10 cellular contexts compared by ENCODE assay signal in the genomic region with DNA sequence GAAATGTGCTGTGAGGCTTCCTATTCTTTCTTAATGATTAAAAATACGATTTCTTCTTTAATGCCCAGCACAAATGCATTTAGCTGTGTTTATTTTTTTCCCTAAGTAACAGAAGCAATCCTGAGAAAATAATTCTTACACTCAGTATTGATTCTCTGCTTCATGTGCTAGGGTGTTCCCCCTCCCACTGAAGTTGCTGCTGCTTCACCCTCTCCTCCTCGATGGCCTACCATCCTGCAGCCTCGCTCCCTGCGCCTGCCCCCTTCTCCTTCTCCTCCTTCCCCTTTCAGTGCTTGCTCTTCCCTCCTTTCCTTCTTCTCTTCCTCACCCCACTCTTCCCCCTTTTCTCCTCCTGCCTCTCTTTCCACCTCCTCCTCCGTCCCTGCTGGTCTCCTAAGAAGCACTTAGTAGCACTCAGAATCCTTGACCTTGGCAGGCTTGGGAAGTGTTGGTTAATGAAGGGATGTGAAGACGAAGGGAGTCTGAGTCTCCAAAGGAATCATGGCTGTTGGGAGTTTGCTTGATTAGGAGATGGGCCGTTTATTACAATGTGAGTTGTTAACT.
DNase-seq lines count a peak whose midpoint lies in the region; ATAC-seq and TF ChIP-seq lines count a peak whose summit lies in the region.
"Had no signal": no experiment of that assay in that cellular context is flagged by ENCODE, and none has a peak within 500 bp of the region (broad histone marks: within the 10 kb centered on the region; RNA-seq: fewer than 3 reads in every experiment).

No MANE protein-coding gene starts in this region.

- H3K27ac Mint-ChIP-seq in activated CD8-positive, alpha-beta memory T cell treated with anti-CD3 and anti-CD28 coated beads, Interleukin-2, amount 10 ng/mL, durations not matched to agents 7 days and 5 days = peak overlapping the region; percentile 86
- no peak overlapping the region for H3K27ac Mint-ChIP-seq in Caco-2 (ENCODE audit: unreplicated experiment)

- peaks cover 7% of the 10 kb centered on the region for H3K36me3 Mint-ChIP-seq in activated CD8-positive, alpha-beta memory T cell treated with anti-CD3 and anti-CD28 coated beads, Interleukin-2, amount 10 ng/mL, durations not matched to agents 7 days and 5 days
- peaks cover 6% of the 10 kb centered on the region for H3K36me3 Mint-ChIP-seq in Caco-2 (ENCODE audit: insufficient read depth, unreplicated experiment)

- peak overlapping the region; percentile 25; the same call in 1 of the 2 replicates for H3K9ac ChIP-seq in iPS-20b (ENCODE audit: low read depth, low read length)

- BruUV-seq in Caco-2 (replicated peaks; lab: Mats Ljungman, UMichigan) = no TSS peak

- POLR2A ChIA-PET in Caco-2 (lab: Charles Lee) = no interaction called here

- H3K4me3 ChIP-seq in WERI-Rb-1 (ENCODE audit: low read depth, low read length) (no peak overlapping the region), iPS-20b (ENCODE audit: low read length) (no peak overlapping the region), stomach (no peak overlapping the region), Caco-2 (ENCODE audit: low read depth, low read length) (no peak overlapping the region)
- H3K4me3 ChIP-seq: testis had no signal

- peak overlapping the region; percentile 70 for H3K4me3 Mint-ChIP-seq in activated CD8-positive, alpha-beta memory T cell treated with anti-CD3 and anti-CD28 coated beads, Interleukin-2, amount 10 ng/mL, durations not matched to agents 7 days and 5 days
- no peak overlapping the region for H3K4me3 Mint-ChIP-seq in Caco-2 (ENCODE audit: unreplicated experiment)

- H3K27ac ChIP-seq in WERI-Rb-1 (peak overlapping the region; percentile 52), iPS-20b (ENCODE audit: low read length) (peak overlapping the region; percentile 49), stomach (peak overlapping the region in 3 of 5 donors; percentile 13 to 58 (median 46))
- H3K27ac ChIP-seq: testis had no signal

- TF ChIP-seq POLR2A in stomach (IDR thresholded peaks at IDR 0.05) (no peak), erythroblast (IDR thresholded peaks at IDR 0.05; ENCODE audit: low read length) (no peak)

- no peak for TF ChIP-seq EP300 in stomach (IDR thresholded peaks at IDR 0.05)

- no peak for ATAC-seq in activated CD8-positive, alpha-beta memory T cell treated with anti-CD3 and anti-CD28 coated beads, Interleukin-2, amount 10 ng/mL, durations not matched to agents 7 days and 5 days
- no peak for ATAC-seq in GM21526 (IDR thresholded peaks at IDR 0.05; ENCODE audit: low FRiP score, unreplicated experiment)

- CTCF ChIA-PET in activated CD8-positive, alpha-beta memory T cell treated with anti-CD3 and anti-CD28 coated beads, Interleukin-2, amount 10 ng/mL, durations not matched to agents 7 days and 5 days (lab: Charles Lee) = no interaction called here
- CTCF ChIA-PET in Caco-2 (lab: Charles Lee) = no interaction called here

- TF ChIP-seq CTCF in WERI-Rb-1 (IDR thresholded peaks at IDR 0.05; ENCODE audit: low read depth, low read length) = no peak
- no peak for TF ChIP-seq CTCF in stomach (IDR thresholded peaks at IDR 0.05)
- no peak for TF ChIP-seq CTCF in Caco-2 (IDR thresholded peaks at IDR 0.05; ENCODE audit: insufficient read depth in 1 of 2, low read depth in 1 of 2, low read length in 1 of 2, severe bottlenecking in 1 of 2, unreplicated experiment in 1 of 2)

- H3K9me3 ChIP-seq in WERI-Rb-1 (ENCODE audit: severe bottlenecking) = no peaks in the 10 kb centered on the region
- H3K9me3 ChIP-seq in iPS-20b (ENCODE audit: insufficient read depth, low read depth, low read length) = no peaks in the 10 kb centered on the region
- no peaks in the 10 kb centered on the region for H3K9me3 ChIP-seq in stomach
- H3K9me3 ChIP-seq in Caco-2 = no peaks in the 10 kb centered on the region
- H3K9me3 ChIP-seq: testis had no signal

- peaks cover 62% of the 10 kb centered on the region for H3K4me1 Mint-ChIP-seq in activated CD8-positive, alpha-beta memory T cell treated with anti-CD3 and anti-CD28 coated beads, Interleukin-2, amount 10 ng/mL, durations not matched to agents 7 days and 5 days
- peaks cover 23% of the 10 kb centered on the region for H3K4me1 Mint-ChIP-seq in Caco-2 (ENCODE audit: low read depth, unreplicated experiment)

- no peaks in the 10 kb centered on the region for H3K9me3 Mint-ChIP-seq in activated CD8-positive, alpha-beta memory T cell treated with anti-CD3 and anti-CD28 coated beads, Interleukin-2, amount 10 ng/mL, durations not matched to agents 7 days and 5 days (ENCODE audit: low read depth)
- no peaks in the 10 kb centered on the region for H3K9me3 Mint-ChIP-seq in Caco-2 (ENCODE audit: unreplicated experiment)

- intact Hi-C loops in stomach (cut with DNase I; ENCODE audit: low total_unique reads) = no loop called here
- intact Hi-C loops in Caco-2 (cut with micrococcal nuclease; ENCODE audit: unreplicated experiment) = no loop called here

- H3K27me3 Mint-ChIP-seq in activated CD8-positive, alpha-beta memory T cell treated with anti-CD3 and anti-CD28 coated beads, Interleukin-2, amount 10 ng/mL, durations not matched to agents 7 days and 5 days = no peaks in the 10 kb centered on the region
- no peaks in the 10 kb centered on the region for H3K27me3 Mint-ChIP-seq in Caco-2 (ENCODE audit: insufficient read depth, unreplicated experiment)

- WGBS in stomach, 5 donors = 42 to 52% (median 52%) methylated on average over 7 of the region's 7 CpGs

- H3K4me1 ChIP-seq in iPS-20b (ENCODE audit: insufficient read depth, low read length) (peaks cover 24% of the 10 kb centered on the region), stomach (peaks cover 0 to 25% (median 16%) of the 10 kb centered on the region in 4 donors), Caco-2 (peaks cover 14% of the 10 kb centered on the region)

- H3K36me3 ChIP-seq in WERI-Rb-1 (peaks cover 9% of the 10 kb centered on the region), iPS-20b (ENCODE audit: insufficient read depth, low read depth, low read length) (no peaks in the 10 kb centered on the region), stomach (no peaks in the 10 kb centered on the region), Caco-2 (ENCODE audit: control insufficient read depth, insufficient read depth, low read length) (no peaks in the 10 kb centered on the region)

- no peak for DNase-seq in activated CD8-positive, alpha-beta memory T cell treated with anti-CD3 and anti-CD28 coated beads, Interleukin-2, amount 10 ng/mL, durations not matched to agents 7 days and 5 days
- no peak for DNase-seq in activated CD8-positive, alpha-beta memory T cell treated with anti-CD3 and anti-CD28 coated beads, Interleukin-2, amount 50 U/mL, for 4 hours
- DNase-seq in WERI-Rb-1 (no peak), stomach (no peak), erythroblast (lab: John Stamatoyannopoulos, UW) (no peak), Caco-2 (no peak)
- DNase-seq: amniotic stem cell, testis had no signal

- H3K27me3 ChIP-seq in WERI-Rb-1 (ENCODE audit: insufficient read depth, low read depth, severe bottlenecking) (no peaks in the 10 kb centered on the region), iPS-20b (ENCODE audit: insufficient read depth, low read length) (no peaks in the 10 kb centered on the region), stomach (no peaks in the 10 kb centered on the region), Caco-2 (replicated peaks; ENCODE audit: control insufficient read depth, insufficient read depth, low read length) (no peaks in the 10 kb centered on the region)
- H3K27me3 ChIP-seq: testis had no signal
